1 cellular context compared by ENCODE assay signal in genomic region chr1:934991-935750, GRCh38.
TF ChIP-seq lines count a peak whose summit lies in the region.

No MANE protein-coding gene starts in this region.

TF ChIP-seq in GM23338, 12 proteins besides CTCF, POLR2A, EP300 and RAD21 (continued from another document):
- TF ChIP-seq ZNF462 (CRISPR knock-in tag; IDR thresholded peaks at IDR 0.05) (no peak), POLR2AphosphoS5 (IDR thresholded peaks at IDR 0.05; ENCODE audit: low read depth) (no peak), EZH2phosphoT487 (IDR thresholded peaks at IDR 0.05; ENCODE audit: unreplicated experiment) (no peak), STAT1 (IDR thresholded peaks at IDR 0.05; ENCODE audit: unreplicated experiment) (no peak)
- TF ChIP-seq, protein P1, sequence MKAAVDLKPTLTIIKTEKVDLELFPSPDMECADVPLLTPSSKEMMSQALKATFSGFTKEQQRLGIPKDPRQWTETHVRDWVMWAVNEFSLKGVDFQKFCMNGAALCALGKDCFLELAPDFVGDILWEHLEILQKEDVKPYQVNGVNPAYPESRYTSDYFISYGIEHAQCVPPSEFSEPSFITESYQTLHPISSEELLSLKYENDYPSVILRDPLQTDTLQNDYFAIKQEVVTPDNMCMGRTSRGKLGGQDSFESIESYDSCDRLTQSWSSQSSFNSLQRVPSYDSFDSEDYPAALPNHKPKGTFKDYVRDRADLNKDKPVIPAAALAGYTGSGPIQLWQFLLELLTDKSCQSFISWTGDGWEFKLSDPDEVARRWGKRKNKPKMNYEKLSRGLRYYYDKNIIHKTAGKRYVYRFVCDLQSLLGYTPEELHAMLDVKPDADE (IDR thresholded peaks at IDR 0.05), result no peak
TF ChIP-seq in GM23338: peak in this region for 0.
